In genomic region chr11:62855571-62856332, GRCh38 we compare ENCODE assay signal across 1 cellular context.
TF ChIP-seq lines count a peak whose summit lies in the region.

No MANE protein-coding gene starts in this region.

TF ChIP-seq in endothelial cell of umbilical vein, 7 proteins besides CTCF, POLR2A, EP300 and RAD21 (continued from another document):
- TF ChIP-seq, protein P1, sequence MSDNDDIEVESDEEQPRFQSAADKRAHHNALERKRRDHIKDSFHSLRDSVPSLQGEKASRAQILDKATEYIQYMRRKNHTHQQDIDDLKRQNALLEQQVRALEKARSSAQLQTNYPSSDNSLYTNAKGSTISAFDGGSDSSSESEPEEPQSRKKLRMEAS (IDR thresholded peaks at IDR 0.05; ENCODE audit: insufficient read depth, insufficient read length) = peak; percentile 84
